ENCODE assay signal across 1 cellular context in the genomic region with DNA sequence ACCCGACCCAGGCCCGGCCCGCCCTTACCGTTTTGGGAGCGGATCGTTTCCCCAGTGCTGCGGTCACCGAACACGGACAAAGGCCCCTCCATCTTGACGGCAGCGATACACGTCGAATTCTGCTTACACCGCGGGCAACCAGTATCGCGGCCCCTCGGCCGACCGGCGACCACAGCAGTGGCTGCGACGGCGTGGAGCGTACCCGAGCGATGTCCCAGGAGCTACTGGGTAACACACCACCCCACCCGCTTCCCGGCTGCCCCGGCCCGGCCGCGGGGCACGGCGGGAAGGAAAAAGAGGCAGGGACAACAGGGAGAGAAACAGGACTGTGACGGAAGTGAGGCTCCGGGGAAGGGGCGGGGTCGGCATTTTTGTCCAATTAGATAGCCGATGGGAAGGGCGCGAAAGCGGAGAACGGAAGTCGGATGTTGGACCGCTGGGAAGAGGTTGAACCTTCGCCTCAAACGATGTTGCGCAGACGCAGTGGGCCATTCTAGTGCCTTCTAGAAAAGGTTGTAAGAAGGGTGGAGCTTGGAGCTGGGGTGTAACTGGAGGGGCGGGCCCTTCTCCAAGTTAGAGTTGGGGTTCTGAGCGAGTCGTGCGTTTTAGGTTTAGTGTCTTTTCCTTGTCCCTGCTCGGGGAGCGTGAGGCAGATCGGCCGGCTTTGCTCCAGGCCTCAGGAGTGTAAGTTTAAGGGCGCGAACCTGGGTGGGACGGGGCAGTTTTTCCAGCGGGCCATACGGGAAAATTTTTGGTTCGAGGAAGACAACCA.
TF ChIP-seq lines count a peak whose summit lies in the region.

A gene (minus strand): TSS at position 226 of the 772 bp plus-strand sequence. CDS start 134 bp downstream, at position 92.

TF ChIP-seq in HepG2, 621 proteins besides CTCF, POLR2A, EP300 and RAD21 (continued from another document and continues in another):
- peak; percentile 63 for TF ChIP-seq HIVEP1 (CRISPR knock-in tag; IDR thresholded peaks at IDR 0.05)
- no peak for TF ChIP-seq ZKSCAN5 (CRISPR knock-in tag; IDR thresholded peaks at IDR 0.05)
- TF ChIP-seq, protein P1, sequence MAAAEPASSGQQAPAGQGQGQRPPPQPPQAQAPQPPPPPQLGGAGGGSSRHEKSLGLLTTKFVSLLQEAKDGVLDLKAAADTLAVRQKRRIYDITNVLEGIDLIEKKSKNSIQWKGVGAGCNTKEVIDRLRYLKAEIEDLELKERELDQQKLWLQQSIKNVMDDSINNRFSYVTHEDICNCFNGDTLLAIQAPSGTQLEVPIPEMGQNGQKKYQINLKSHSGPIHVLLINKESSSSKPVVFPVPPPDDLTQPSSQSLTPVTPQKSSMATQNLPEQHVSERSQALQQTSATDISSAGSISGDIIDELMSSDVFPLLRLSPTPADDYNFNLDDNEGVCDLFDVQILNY (CRISPR knock-in tag; conservative IDR thresholded peaks at IDR 0.05): peak; percentile 80
- TF ChIP-seq IRX3 (CRISPR knock-in tag; IDR thresholded peaks at IDR 0.05; ENCODE audit: borderline replicate concordance, low read depth): peak; percentile 75
- TF ChIP-seq ZNF839 (CRISPR knock-in tag; IDR thresholded peaks at IDR 0.05; ENCODE audit: borderline replicate concordance): no peak; the same call in 1 of the 2 replicates
- TF ChIP-seq ZNF256 (CRISPR knock-in tag; conservative IDR thresholded peaks at IDR 0.05): no peak; the same call in 1 of the 2 replicates
- 0 out of 2 replicates have a peak, but pooled peaks have one; percentile 5 for TF ChIP-seq ZNF468 (CRISPR knock-in tag; IDR thresholded peaks at IDR 0.05)
- TF ChIP-seq ZNF670 (CRISPR knock-in tag; IDR thresholded peaks at IDR 0.05; ENCODE audit: borderline replicate concordance): peak; percentile 88; the same call in 1 of the 2 replicates
- peak; percentile 96 for TF ChIP-seq TAF1 (CRISPR knock-in tag; IDR thresholded peaks at IDR 0.05)
- TF ChIP-seq ATF1 (CRISPR knock-in tag; IDR thresholded peaks at IDR 0.05): peak; percentile 51; the same call in 1 of the 2 replicates
- TF ChIP-seq, protein P2, sequence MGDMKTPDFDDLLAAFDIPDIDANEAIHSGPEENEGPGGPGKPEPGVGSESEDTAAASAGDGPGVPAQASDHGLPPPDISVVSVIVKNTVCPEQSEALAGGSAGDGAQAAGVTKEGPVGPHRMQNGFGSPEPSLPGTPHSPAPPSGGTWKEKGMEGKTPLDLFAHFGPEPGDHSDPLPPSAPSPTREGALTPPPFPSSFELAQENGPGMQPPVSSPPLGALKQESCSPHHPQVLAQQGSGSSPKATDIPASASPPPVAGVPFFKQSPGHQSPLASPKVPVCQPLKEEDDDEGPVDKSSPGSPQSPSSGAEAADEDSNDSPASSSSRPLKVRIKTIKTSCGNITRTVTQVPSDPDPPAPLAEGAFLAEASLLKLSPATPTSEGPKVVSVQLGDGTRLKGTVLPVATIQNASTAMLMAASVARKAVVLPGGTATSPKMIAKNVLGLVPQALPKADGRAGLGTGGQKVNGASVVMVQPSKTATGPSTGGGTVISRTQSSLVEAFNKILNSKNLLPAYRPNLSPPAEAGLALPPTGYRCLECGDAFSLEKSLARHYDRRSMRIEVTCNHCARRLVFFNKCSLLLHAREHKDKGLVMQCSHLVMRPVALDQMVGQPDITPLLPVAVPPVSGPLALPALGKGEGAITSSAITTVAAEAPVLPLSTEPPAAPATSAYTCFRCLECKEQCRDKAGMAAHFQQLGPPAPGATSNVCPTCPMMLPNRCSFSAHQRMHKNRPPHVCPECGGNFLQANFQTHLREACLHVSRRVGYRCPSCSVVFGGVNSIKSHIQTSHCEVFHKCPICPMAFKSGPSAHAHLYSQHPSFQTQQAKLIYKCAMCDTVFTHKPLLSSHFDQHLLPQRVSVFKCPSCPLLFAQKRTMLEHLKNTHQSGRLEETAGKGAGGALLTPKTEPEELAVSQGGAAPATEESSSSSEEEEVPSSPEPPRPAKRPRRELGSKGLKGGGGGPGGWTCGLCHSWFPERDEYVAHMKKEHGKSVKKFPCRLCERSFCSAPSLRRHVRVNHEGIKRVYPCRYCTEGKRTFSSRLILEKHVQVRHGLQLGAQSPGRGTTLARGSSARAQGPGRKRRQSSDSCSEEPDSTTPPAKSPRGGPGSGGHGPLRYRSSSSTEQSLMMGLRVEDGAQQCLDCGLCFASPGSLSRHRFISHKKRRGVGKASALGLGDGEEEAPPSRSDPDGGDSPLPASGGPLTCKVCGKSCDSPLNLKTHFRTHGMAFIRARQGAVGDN (CRISPR knock-in tag; IDR thresholded peaks at IDR 0.05): peak; percentile 91
- peak; percentile 18; the same call in 1 of the 2 replicates for TF ChIP-seq ZNF660 (CRISPR knock-in tag; IDR thresholded peaks at IDR 0.05; ENCODE audit: borderline replicate concordance, low read depth)
- peak; percentile 99 for TF ChIP-seq ZNF605 (CRISPR knock-in tag; IDR thresholded peaks at IDR 0.05)
- TF ChIP-seq, protein P3, sequence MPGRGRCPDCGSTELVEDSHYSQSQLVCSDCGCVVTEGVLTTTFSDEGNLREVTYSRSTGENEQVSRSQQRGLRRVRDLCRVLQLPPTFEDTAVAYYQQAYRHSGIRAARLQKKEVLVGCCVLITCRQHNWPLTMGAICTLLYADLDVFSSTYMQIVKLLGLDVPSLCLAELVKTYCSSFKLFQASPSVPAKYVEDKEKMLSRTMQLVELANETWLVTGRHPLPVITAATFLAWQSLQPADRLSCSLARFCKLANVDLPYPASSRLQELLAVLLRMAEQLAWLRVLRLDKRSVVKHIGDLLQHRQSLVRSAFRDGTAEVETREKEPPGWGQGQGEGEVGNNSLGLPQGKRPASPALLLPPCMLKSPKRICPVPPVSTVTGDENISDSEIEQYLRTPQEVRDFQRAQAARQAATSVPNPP (CRISPR knock-in tag; IDR thresholded peaks at IDR 0.05): 0 out of 2 replicates have a peak, but pooled peaks have one; percentile 16
- TF ChIP-seq, protein P4, sequence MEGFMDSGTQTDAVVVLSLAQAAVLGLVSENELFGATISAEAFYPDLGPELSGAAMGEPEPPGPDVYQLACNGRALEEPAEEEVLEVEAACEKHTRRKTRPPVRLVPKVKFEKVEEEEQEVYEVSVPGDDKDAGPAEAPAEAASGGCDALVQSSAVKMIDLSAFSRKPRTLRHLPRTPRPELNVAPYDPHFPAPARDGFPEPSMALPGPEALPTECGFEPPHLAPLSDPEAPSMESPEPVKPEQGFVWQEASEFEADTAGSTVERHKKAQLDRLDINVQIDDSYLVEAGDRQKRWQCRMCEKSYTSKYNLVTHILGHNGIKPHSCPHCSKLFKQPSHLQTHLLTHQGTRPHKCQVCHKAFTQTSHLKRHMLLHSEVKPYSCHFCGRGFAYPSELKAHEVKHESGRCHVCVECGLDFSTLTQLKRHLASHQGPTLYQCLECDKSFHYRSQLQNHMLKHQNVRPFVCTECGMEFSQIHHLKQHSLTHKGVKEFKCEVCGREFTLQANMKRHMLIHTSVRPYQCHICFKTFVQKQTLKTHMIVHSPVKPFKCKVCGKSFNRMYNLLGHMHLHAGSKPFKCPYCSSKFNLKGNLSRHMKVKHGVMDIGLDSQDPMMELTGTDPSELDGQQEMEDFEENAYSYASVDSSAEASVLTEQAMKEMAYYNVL (CRISPR knock-in tag; IDR thresholded peaks at IDR 0.05; ENCODE audit: borderline replicate concordance): peak; percentile 66; the same call in 1 of the 2 replicates
- TF ChIP-seq GPN1 (CRISPR knock-in tag; IDR thresholded peaks at IDR 0.05; ENCODE audit: borderline replicate concordance): peak; percentile 41; the same call in 1 of the 2 replicates
- TF ChIP-seq, protein P5, sequence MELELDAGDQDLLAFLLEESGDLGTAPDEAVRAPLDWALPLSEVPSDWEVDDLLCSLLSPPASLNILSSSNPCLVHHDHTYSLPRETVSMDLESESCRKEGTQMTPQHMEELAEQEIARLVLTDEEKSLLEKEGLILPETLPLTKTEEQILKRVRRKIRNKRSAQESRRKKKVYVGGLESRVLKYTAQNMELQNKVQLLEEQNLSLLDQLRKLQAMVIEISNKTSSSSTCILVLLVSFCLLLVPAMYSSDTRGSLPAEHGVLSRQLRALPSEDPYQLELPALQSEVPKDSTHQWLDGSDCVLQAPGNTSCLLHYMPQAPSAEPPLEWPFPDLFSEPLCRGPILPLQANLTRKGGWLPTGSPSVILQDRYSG (CRISPR knock-in tag; IDR thresholded peaks at IDR 0.05): no peak
- peak; percentile 86 for TF ChIP-seq ZNF331 (CRISPR knock-in tag; IDR thresholded peaks at IDR 0.05)
- no peak for TF ChIP-seq EED (CRISPR knock-in tag; IDR thresholded peaks at IDR 0.05)
- peak; percentile 69 for TF ChIP-seq CBFB (CRISPR knock-in tag; IDR thresholded peaks at IDR 0.05)
- no peak for TF ChIP-seq KLF9 (CRISPR knock-in tag; IDR thresholded peaks at IDR 0.05; ENCODE audit: low read depth)
- TF ChIP-seq SRSF9 (IDR thresholded peaks at IDR 0.05; ENCODE audit: borderline replicate concordance, insufficient read depth, low read depth, low read length, poor library complexity, severe bottlenecking): no peak
- peak; percentile 93 for TF ChIP-seq ZFP36L1 (CRISPR knock-in tag; IDR thresholded peaks at IDR 0.05)
- peak; percentile 25; the same call in 1 of the 2 replicates for TF ChIP-seq RFX3 (CRISPR knock-in tag; IDR thresholded peaks at IDR 0.05)
- TF ChIP-seq, protein P6, sequence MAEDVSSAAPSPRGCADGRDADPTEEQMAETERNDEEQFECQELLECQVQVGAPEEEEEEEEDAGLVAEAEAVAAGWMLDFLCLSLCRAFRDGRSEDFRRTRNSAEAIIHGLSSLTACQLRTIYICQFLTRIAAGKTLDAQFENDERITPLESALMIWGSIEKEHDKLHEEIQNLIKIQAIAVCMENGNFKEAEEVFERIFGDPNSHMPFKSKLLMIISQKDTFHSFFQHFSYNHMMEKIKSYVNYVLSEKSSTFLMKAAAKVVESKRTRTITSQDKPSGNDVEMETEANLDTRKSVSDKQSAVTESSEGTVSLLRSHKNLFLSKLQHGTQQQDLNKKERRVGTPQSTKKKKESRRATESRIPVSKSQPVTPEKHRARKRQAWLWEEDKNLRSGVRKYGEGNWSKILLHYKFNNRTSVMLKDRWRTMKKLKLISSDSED (CRISPR knock-in tag; IDR thresholded peaks at IDR 0.05): no peak
- TF ChIP-seq LCORL (IDR thresholded peaks at IDR 0.05): no peak
- peak; percentile 87 for TF ChIP-seq LCORL (CRISPR knock-in tag; IDR thresholded peaks at IDR 0.05)
- no peak for TF ChIP-seq ZNF567 (CRISPR knock-in tag; IDR thresholded peaks at IDR 0.05; ENCODE audit: borderline replicate concordance)
- TF ChIP-seq, protein P7, sequence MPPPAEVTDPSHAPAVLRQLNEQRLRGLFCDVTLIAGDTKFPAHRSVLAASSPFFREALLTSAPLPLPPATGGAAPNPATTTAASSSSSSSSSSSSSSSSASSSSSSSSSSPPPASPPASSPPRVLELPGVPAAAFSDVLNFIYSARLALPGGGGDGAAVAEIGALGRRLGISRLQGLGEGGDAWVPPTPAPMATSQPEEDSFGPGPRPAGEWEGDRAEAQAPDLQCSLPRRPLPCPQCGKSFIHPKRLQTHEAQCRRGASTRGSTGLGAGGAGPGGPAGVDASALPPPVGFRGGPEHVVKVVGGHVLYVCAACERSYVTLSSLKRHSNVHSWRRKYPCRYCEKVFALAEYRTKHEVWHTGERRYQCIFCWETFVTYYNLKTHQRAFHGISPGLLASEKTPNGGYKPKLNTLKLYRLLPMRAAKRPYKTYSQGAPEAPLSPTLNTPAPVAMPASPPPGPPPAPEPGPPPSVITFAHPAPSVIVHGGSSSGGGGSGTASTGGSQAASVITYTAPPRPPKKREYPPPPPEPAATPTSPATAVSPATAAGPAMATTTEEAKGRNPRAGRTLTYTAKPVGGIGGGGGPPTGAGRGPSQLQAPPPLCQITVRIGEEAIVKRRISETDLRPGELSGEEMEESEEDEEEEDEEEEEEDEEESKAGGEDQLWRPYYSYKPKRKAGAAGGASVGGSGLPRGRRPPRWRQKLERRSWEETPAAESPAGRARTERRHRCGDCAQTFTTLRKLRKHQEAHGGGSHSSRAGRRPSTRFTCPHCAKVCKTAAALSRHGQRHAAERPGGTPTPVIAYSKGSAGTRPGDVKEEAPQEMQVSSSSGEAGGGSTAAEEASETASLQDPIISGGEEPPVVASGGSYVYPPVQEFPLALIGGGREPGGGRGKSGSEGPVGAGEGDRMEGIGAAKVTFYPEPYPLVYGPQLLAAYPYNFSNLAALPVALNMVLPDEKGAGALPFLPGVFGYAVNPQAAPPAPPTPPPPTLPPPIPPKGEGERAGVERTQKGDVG (CRISPR knock-in tag; IDR thresholded peaks at IDR 0.05; ENCODE audit: borderline replicate concordance): no peak
- TF ChIP-seq, protein P8, sequence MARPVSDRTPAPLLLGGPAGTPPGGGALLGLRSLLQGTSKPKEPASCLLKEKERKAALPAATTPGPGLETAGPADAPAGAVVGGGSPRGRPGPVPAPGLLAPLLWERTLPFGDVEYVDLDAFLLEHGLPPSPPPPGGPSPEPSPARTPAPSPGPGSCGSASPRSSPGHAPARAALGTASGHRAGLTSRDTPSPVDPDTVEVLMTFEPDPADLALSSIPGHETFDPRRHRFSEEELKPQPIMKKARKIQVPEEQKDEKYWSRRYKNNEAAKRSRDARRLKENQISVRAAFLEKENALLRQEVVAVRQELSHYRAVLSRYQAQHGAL (CRISPR knock-in tag; IDR thresholded peaks at IDR 0.05; ENCODE audit: not compliant biosample characterization): no peak
- no peak for TF ChIP-seq HDAC6 (IDR thresholded peaks at IDR 0.05; ENCODE audit: low read depth, low read length)
- TF ChIP-seq FOXC1 (CRISPR knock-in tag; IDR thresholded peaks at IDR 0.05; ENCODE audit: borderline replicate concordance): peak; percentile 97
- TF ChIP-seq ELF4 (CRISPR knock-in tag; IDR thresholded peaks at IDR 0.05; ENCODE audit: borderline replicate concordance): peak; percentile 54; the same call in 1 of the 2 replicates
- TF ChIP-seq AGO2 (optimal IDR thresholded peaks at IDR 0.05; ENCODE audit: low read depth, low read length): peak; percentile 95
- TF ChIP-seq GATAD1 (CRISPR knock-in tag; IDR thresholded peaks at IDR 0.05): peak; percentile 95
- TF ChIP-seq, protein P9, sequence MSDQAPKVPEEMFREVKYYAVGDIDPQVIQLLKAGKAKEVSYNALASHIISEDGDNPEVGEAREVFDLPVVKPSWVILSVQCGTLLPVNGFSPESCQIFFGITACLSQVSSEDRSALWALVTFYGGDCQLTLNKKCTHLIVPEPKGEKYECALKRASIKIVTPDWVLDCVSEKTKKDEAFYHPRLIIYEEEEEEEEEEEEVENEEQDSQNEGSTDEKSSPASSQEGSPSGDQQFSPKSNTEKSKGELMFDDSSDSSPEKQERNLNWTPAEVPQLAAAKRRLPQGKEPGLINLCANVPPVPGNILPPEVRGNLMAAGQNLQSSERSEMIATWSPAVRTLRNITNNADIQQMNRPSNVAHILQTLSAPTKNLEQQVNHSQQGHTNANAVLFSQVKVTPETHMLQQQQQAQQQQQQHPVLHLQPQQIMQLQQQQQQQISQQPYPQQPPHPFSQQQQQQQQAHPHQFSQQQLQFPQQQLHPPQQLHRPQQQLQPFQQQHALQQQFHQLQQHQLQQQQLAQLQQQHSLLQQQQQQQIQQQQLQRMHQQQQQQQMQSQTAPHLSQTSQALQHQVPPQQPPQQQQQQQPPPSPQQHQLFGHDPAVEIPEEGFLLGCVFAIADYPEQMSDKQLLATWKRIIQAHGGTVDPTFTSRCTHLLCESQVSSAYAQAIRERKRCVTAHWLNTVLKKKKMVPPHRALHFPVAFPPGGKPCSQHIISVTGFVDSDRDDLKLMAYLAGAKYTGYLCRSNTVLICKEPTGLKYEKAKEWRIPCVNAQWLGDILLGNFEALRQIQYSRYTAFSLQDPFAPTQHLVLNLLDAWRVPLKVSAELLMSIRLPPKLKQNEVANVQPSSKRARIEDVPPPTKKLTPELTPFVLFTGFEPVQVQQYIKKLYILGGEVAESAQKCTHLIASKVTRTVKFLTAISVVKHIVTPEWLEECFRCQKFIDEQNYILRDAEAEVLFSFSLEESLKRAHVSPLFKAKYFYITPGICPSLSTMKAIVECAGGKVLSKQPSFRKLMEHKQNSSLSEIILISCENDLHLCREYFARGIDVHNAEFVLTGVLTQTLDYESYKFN (CRISPR knock-in tag; conservative IDR thresholded peaks at IDR 0.05): peak; percentile 54
- TF ChIP-seq GATAD2A (CRISPR knock-in tag; IDR thresholded peaks at IDR 0.05): peak; percentile 53
- peak; percentile 96; the same call in 1 of the 2 replicates for TF ChIP-seq ZNF569 (CRISPR knock-in tag; IDR thresholded peaks at IDR 0.05; ENCODE audit: borderline replicate concordance)
- peak in 1 of 2 experiments; percentile 54; a peak in 3 of 4 replicates for TF ChIP-seq KLF16 (CRISPR knock-in tag; IDR thresholded peaks at IDR 0.05)
